8 cellular contexts compared by ENCODE assay signal in the genomic region with DNA sequence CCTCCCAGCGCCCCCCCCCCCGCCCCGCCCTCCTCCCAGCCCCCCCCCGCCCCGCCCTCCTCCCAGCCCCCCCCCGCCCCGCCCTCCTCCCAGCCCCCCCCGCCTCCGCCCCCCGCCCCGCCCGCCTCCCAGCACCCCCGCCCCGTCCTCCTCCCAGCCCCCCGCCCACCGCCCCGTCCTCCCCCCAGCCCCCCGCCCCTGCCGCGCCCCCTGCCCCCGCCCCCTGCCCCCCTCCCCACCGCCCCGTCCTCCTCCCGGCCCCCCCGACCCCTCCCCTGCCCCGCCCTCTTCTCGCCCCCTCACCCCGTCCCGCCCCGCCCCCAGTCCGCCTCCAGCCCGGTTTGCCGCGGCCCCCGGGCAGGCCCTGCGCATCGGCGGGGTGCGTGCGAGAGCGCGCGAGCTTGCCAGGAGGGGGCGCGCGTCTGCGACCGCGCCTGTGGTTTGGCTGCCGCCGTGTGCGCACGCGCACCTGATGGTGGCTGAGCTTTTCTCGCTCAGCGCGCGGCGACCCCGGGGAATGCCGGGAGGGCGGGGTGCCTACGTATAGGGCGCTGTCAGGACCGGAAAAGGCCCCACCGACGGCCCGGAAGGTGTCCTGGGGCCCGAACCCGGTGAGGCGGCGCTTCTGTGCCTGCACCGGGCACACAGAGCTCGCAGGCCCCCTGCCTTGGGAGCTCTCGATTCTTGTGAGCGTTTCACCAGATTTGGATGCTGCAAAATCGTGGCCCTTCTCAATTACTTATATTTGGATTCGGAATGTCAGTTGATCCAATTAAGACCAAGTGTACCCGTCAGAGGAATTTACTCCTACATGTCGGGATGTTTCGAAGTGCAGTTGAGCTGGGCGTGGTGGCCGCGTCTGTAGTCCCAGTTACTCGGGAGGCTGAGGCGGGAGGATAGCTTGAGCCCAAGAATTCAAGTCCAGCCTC. TPM values are rescaled to one million over a fixed set of nuclear protein-coding genes. Genes with fewer than 3 reads are reported as not detected.
DNase-seq lines count a peak whose midpoint lies in the region; ATAC-seq lines count a peak whose summit lies in the region.

No MANE protein-coding gene starts in this region.

- peak overlapping the region; percentile 74 for H3K4me2 ChIP-seq in mesenchymal stem cell (ENCODE audit: low read length, poor library complexity, severe bottlenecking)

- H3K36me3 ChIP-seq in mesenchymal stem cell (ENCODE audit: control insufficient read depth in 1 of 2, insufficient read depth in 2 of 2, low read depth in 1 of 2, low read length in 2 of 2), result peaks cover 0 to 3% of the 10 kb centered on the region in 2 experiments

- no peak overlapping the region for H3K14ac ChIP-seq in mesenchymal stem cell (ENCODE audit: low read length in 2 of 2)

- H3K4me1 ChIP-seq in mesenchymal stem cell (ENCODE audit: control insufficient read depth, insufficient read depth, low read depth, low read length), result peaks cover 22% of the 10 kb centered on the region

- H3K79me1 ChIP-seq in mesenchymal stem cell (replicated peaks; ENCODE audit: low read length, poor library complexity, severe bottlenecking), result peaks cover 24% of the 10 kb centered on the region

- H2BK5ac ChIP-seq in mesenchymal stem cell (ENCODE audit: low read depth, low read length, poor library complexity, severe bottlenecking), result no peak overlapping the region

- no peaks in the 10 kb centered on the region for H3K9me3 ChIP-seq in mesenchymal stem cell (ENCODE audit: control insufficient read depth, low read length)

- H3K9ac ChIP-seq in mesenchymal stem cell (ENCODE audit: low read length), result peak overlapping the region; percentile 82

- no peak overlapping the region for H3K23ac ChIP-seq in mesenchymal stem cell (ENCODE audit: low read length in 2 of 2)

- ATAC-seq in GM21367 (IDR thresholded peaks at IDR 0.05; ENCODE audit: unreplicated experiment), result peak; percentile 65

- 13% methylated on average over 54 of the region's 86 CpGs for whole genome bisulfite sequencing in mesenchymal stem cell

- H3K18ac ChIP-seq in mesenchymal stem cell (ENCODE audit: low read depth in 1 of 2, low read length in 2 of 2), result peak overlapping the region; percentile 83 to 96

- H2BK15ac ChIP-seq in mesenchymal stem cell (ENCODE audit: low read depth, poor library complexity, severe bottlenecking), result no peak overlapping the region

- H2AFZ ChIP-seq in mesenchymal stem cell (ENCODE audit: low read depth, low read length), result peak overlapping the region; percentile 92

- DNase-seq in Caki2 (ENCODE audit: low read depth), result peak; percentile 98
- DNase-seq in HT1080 (ENCODE audit: low read depth), result peak; percentile 95
- peak; percentile 74 for DNase-seq in NK-92 (lab: John Stamatoyannopoulos, UW; ENCODE audit: unreplicated experiment)
- DNase-seq in activated CD8-positive, alpha-beta memory T cell treated with anti-CD3 and anti-CD28 coated beads for 24 hours, result peak; percentile 98
- peak; percentile 94 for DNase-seq in effector CD8-positive, alpha-beta T cell (lab: John Stamatoyannopoulos, UW)
- peak; percentile 89 for DNase-seq in mesenchymal stem cell
- DNase-seq in stimulated activated CD8-positive, alpha-beta memory T cell treated with anti-CD3 and anti-CD28 coated beads, Interleukin-12 subunit alpha, Interleukin-12 subunit beta, amount 100 ng/mL, for 1 hour (ENCODE audit: low read depth), result peak; percentile 90

- H2AK5ac ChIP-seq in mesenchymal stem cell (ENCODE audit: low read length, severe bottlenecking), result peak overlapping the region; percentile 13

- H3K4ac ChIP-seq in mesenchymal stem cell (ENCODE audit: low read depth in 1 of 2, low read length in 2 of 2), result peak overlapping the region in 1 of 2 experiments; percentile 79

- H3K4me3 ChIP-seq in mesenchymal stem cell (ENCODE audit: insufficient read depth in 1 of 2, low read depth in 1 of 2, low read length in 2 of 2), result peak overlapping the region; percentile 51 to 77

- H4K8ac ChIP-seq in mesenchymal stem cell (ENCODE audit: low read length), result peak overlapping the region; percentile 97

- in situ Hi-C loops in Caki2 (cut with HindIII; ENCODE audit: low pct_unique_long_range_greater_than_20kb, low sequenced_read_pairs), result no loop called here

- H3K27ac ChIP-seq in mesenchymal stem cell (ENCODE audit: low read length, poor library complexity, severe bottlenecking), result peak overlapping the region; percentile 92

- peak overlapping the region in 1 of 2 experiments; percentile 35 for H2BK12ac ChIP-seq in mesenchymal stem cell (ENCODE audit: low read length in 2 of 2)

- H2BK120ac ChIP-seq in mesenchymal stem cell (ENCODE audit: low read depth, low read length), result no peak overlapping the region

- H4K91ac ChIP-seq in mesenchymal stem cell (ENCODE audit: low read length), result peak overlapping the region; percentile 52

- H3K27me3 ChIP-seq in mesenchymal stem cell (ENCODE audit: control insufficient read depth in 1 of 2, insufficient read depth in 1 of 2, low read length in 2 of 2), result peaks cover 0 to 3% of the 10 kb centered on the region in 2 experiments

RNA-seq across cellular contexts. Expression of gene TTLL12, which starts 0.5 kb away (rescaled TPM):
- total RNA-seq in Caki2 (2014; rRNA removed; shearing (Covaris generic); ENCODE audit: low replicate concordance), result 38.8 and 48.9 TPM in 2 replicates
- total RNA-seq in HT1080 (2014; rRNA removed; shearing (Covaris generic)), result 102 and 113 TPM in 2 replicates
- 85.4 and 90.9 TPM in 2 replicates for polyA plus RNA-seq in HT1080 (2015; cell fraction: cytosol; rRNA removed)
- 78.7 and 86.7 TPM in 2 replicates for polyA plus RNA-seq in HT1080 (2015; cell fraction: nucleus; rRNA removed)
- 14.5 TPM for polyA plus RNA-seq in mesenchymal stem cell (2013, experiment 1 of 2)
- 15.3 TPM for polyA plus RNA-seq in mesenchymal stem cell (2013, experiment 2 of 2)

RNA-seq across cellular contexts. Expression of gene TSPO, which starts 36.1 kb away (rescaled TPM):
- total RNA-seq in Caki2 (2014; rRNA removed; shearing (Covaris generic); ENCODE audit: low replicate concordance), result 757 and 778 TPM in 2 replicates
- 304 and 404 TPM in 2 replicates for total RNA-seq in HT1080 (2014; rRNA removed; shearing (Covaris generic))
- polyA plus RNA-seq in HT1080 (2015; cell fraction: cytosol; rRNA removed), result 423 and 488 TPM in 2 replicates
- 188 and 206 TPM in 2 replicates for polyA plus RNA-seq in HT1080 (2015; cell fraction: nucleus; rRNA removed)
- 245 TPM for polyA plus RNA-seq in mesenchymal stem cell (2013, experiment 1 of 2)
- 258 TPM for polyA plus RNA-seq in mesenchymal stem cell (2013, experiment 2 of 2)

RNA-seq across cellular contexts. Expression of gene MCAT, which starts 44.2 kb away (rescaled TPM):
- total RNA-seq in Caki2 (2014; rRNA removed; shearing (Covaris generic); ENCODE audit: low replicate concordance), result 41.8 and 67.9 TPM in 2 replicates
- total RNA-seq in HT1080 (2014; rRNA removed; shearing (Covaris generic)), result 22.5 and 34.6 TPM in 2 replicates
- polyA plus RNA-seq in HT1080 (2015; cell fraction: cytosol; rRNA removed), result 23.0 and 24.4 TPM in 2 replicates
- polyA plus RNA-seq in HT1080 (2015; cell fraction: nucleus; rRNA removed), result 13.7 and 16.5 TPM in 2 replicates
- polyA plus RNA-seq in mesenchymal stem cell (2013, experiment 1 of 2), result 11.0 TPM
- 10.6 TPM for polyA plus RNA-seq in mesenchymal stem cell (2013, experiment 2 of 2)

Comparison
In these comparisons a context has a peak if more than half of its experiments do, and no peak if none do; other contexts are left out.
1. Peak in every context shown above with its lines: DNase-seq, ATAC-seq, H3K4me3 ChIP-seq and H3K27ac ChIP-seq.